ENCODE assay signal across 17 cellular contexts in the genomic region with DNA sequence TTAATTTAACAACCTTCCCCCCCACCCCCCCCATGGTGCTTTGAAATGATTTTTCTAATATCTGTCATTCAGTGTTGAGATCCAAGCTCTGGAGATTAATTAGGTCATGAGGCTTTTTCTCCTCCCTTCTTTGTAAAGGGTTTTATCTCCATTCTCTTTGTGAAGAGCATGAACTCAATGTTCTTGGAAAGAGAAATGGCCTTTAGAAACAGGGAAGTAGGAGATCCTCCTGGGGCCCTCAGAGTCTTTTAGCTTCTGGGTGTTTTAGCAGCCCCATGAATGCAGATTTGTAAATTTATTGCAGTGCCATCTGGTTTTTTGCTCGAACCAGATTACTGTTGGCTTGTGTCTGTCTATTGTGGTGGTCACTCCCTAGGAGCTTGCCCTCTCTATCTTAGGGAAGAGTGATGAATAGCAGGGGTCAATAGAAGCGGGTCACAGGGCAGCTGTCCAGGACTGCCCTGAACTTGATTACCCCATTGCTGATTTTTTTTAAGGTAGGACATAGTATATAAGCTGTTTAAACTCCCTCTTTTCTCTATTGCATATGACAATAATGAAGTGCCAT.
"Had no signal": no experiment of that assay in that cellular context is flagged by ENCODE, and none has a peak within 500 bp of the region (broad histone marks: within the 10 kb centered on the region; RNA-seq: fewer than 3 reads in every experiment).

No MANE protein-coding gene starts in this region.

- H3K27ac Mint-ChIP-seq: activated B cell treated with CpG ODN at 0.5 μM for 24 hours; activated CD4-positive, alpha-beta T cell treated with anti-CD3 and anti-CD28 coated beads, Interleukin-2, amount 10 ng/mL, durations not matched to agents 24 days and 14 days; activated naive CD4-positive, alpha-beta T cell treated with anti-CD3 and anti-CD28 coated beads, Interleukin-2, amount 10 ng/mL, durations not matched to agents 7 days and 5 days; activated T-helper 2 cell treated with anti-CD3 and anti-CD28 coated beads, Interferon-gamma antibody, Interleukin-2, Interleukin-4, amounts not matched to agents 10 μg/mL and 5 μg/mL and 100 μg/mL, durations not matched to agents 14 hours and 24 hours and 36 hours; dendritic cell treated with granulocyte-macrophage colony-stimulating factor and Interleukin-4, amounts not matched to agents 40 ng/mL and 50 ng/mL, for 4 days; natural killer cell; progenitor cell of endocrine pancreas; T-cell; type B pancreatic cell had no signal

- H3K27me3 ChIP-seq: suprapubic skin had no signal

- H3K27ac ChIP-seq: suprapubic skin had no signal

- H3K36me3 Mint-ChIP-seq: activated naive CD4-positive, alpha-beta T cell treated with anti-CD3 and anti-CD28 coated beads, Interleukin-2, amount 10 ng/mL, durations not matched to agents 7 days and 5 days; natural killer cell; type B pancreatic cell had no signal

- H3K4me1 ChIP-seq: suprapubic skin had no signal

- H3K9me3 Mint-ChIP-seq: activated B cell treated with CpG ODN at 0.5 μM for 24 hours; activated CD4-positive, alpha-beta T cell treated with anti-CD3 and anti-CD28 coated beads, Interleukin-2, amount 10 ng/mL, durations not matched to agents 24 days and 14 days; activated naive CD4-positive, alpha-beta T cell treated with anti-CD3 and anti-CD28 coated beads, Interleukin-2, amount 10 ng/mL, durations not matched to agents 7 days and 5 days; activated T-helper 2 cell treated with anti-CD3 and anti-CD28 coated beads, Interferon-gamma antibody, Interleukin-2, Interleukin-4, amounts not matched to agents 10 μg/mL and 5 μg/mL and 100 μg/mL, durations not matched to agents 14 hours and 24 hours and 36 hours; dendritic cell treated with granulocyte-macrophage colony-stimulating factor and Interleukin-4, amounts not matched to agents 40 ng/mL and 50 ng/mL, for 4 days; natural killer cell; T-cell; type B pancreatic cell had no signal

- DNase-seq: activated B cell treated with CpG ODN at 0.5 μM for 24 hours; activated CD4-positive, alpha-beta T cell treated with anti-CD3 and anti-CD28 coated beads, Interleukin-2, amount 10 ng/mL, durations not matched to agents 24 days and 14 days; activated naive CD4-positive, alpha-beta T cell treated with anti-CD3 and anti-CD28 coated beads, Interleukin-2, amount 10 ng/mL, durations not matched to agents 7 days and 5 days; erythroblast; hypothalamus; natural killer cell; occipital lobe; stimulated activated CD4-positive, alpha-beta T cell treated with anti-CD3 and anti-CD28 coated beads, Interleukin-12 subunit alpha, Interleukin-12 subunit beta, amount 100 ng/mL, for 4 hours; stimulated activated CD4-positive, alpha-beta T cell treated with anti-CD3 and anti-CD28 coated beads, Interleukin-2, amount 100 ng/mL, for 48 hours; stimulated activated naive CD4-positive, alpha-beta T cell treated with Interleukin-2 at 50 U/mL for 16 hours; T-cell; T1000 had no signal

- H3K9me3 ChIP-seq: suprapubic skin had no signal

- ATAC-seq: natural killer cell, T-cell had no signal

- H3K4me1 Mint-ChIP-seq: activated CD4-positive, alpha-beta T cell treated with anti-CD3 and anti-CD28 coated beads, Interleukin-2, amount 10 ng/mL, durations not matched to agents 24 days and 14 days had no signal

- H3K27me3 Mint-ChIP-seq: activated B cell treated with CpG ODN at 0.5 μM for 24 hours; activated naive CD4-positive, alpha-beta T cell treated with anti-CD3 and anti-CD28 coated beads, Interleukin-2, amount 10 ng/mL, durations not matched to agents 7 days and 5 days; dendritic cell treated with granulocyte-macrophage colony-stimulating factor and Interleukin-4, amounts not matched to agents 40 ng/mL and 50 ng/mL, for 4 days; progenitor cell of endocrine pancreas; T-cell; type B pancreatic cell had no signal

- H3K4me3 ChIP-seq: suprapubic skin had no signal

- H3K4me3 Mint-ChIP-seq: activated B cell treated with CpG ODN at 0.5 μM for 24 hours; activated CD4-positive, alpha-beta T cell treated with anti-CD3 and anti-CD28 coated beads, Interleukin-2, amount 10 ng/mL, durations not matched to agents 24 days and 14 days; activated naive CD4-positive, alpha-beta T cell treated with anti-CD3 and anti-CD28 coated beads, Interleukin-2, amount 10 ng/mL, durations not matched to agents 7 days and 5 days; dendritic cell treated with granulocyte-macrophage colony-stimulating factor and Interleukin-4, amounts not matched to agents 40 ng/mL and 50 ng/mL, for 4 days; natural killer cell; T-cell; type B pancreatic cell had no signal

- H3K36me3 ChIP-seq: suprapubic skin had no signal
